In the genomic region with DNA sequence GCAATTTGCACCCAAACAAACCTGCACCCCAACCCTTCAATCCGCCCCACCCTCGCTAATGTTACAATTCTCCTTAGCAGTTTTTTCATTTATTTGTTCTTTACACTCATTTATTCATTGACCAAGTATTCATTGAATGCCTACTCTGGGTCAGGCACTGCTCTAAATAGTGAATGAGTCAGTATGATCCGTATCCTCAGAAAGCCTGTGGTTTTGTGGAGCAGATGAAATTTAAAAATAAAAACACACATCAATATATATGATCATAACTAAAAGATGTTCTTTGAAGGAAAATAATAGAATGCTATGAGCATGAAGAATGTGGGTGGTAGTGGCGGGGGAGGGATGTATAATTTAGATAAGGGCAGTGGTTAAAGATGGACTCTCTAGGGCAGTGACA, we compare ENCODE assay signal across 13 cellular contexts. TPM values are rescaled to one million over a fixed set of nuclear protein-coding genes. Genes with fewer than 3 reads are reported as not detected.
DNase-seq lines count a peak whose midpoint lies in the region; ATAC-seq and TF ChIP-seq lines count a peak whose summit lies in the region.
"Had no signal": no experiment of that assay in that cellular context is flagged by ENCODE, and none has a peak within 500 bp of the region (broad histone marks: within the 10 kb centered on the region; RNA-seq: fewer than 3 reads in every experiment).

No MANE protein-coding gene starts in this region.

- H3K4me3 ChIP-seq in MG63 (no peak overlapping the region), cardiac fibroblast (replicated peaks in 1 of 2; ENCODE audit: low read depth in 2 of 2, low read length in 2 of 2) (no peak overlapping the region)
- H3K4me3 ChIP-seq: thoracic aorta had no signal

- no peaks in the 10 kb centered on the region for H3K27me3 ChIP-seq in MG63

- TF ChIP-seq CTCF in cardiac fibroblast (IDR thresholded peaks at IDR 0.05; ENCODE audit: low read depth, low read length) = no peak

- DNase-seq in AG08395 (ENCODE audit: low spot score) (peak; percentile 71), MG63 (peak; percentile 18), cardiac fibroblast (ENCODE audit: low read depth in 2 of 2) (peak; percentile 48 to 90), kidney tubule cell (ENCODE audit: low spot score) (peak; percentile 70), ureter (ENCODE audit: low spot score) (no peak)
- DNase-seq in activated naive CD4-positive, alpha-beta T cell treated with Interleukin-2 at 50 U/mL for 16 hours = no peak
- DNase-seq: NCI-H526 treated with DMSO at 0.1 percent for 48 hours, nucleus accumbens had no signal

- no peaks in the 10 kb centered on the region for H3K9me3 ChIP-seq in MG63
- H3K9me3 ChIP-seq: thoracic aorta had no signal

- H3K36me3 ChIP-seq in MG63 = no peaks in the 10 kb centered on the region
- H3K36me3 ChIP-seq: thoracic aorta had no signal

- ATAC-seq in HG02840 (IDR thresholded peaks at IDR 0.05; ENCODE audit: low FRiP score, unreplicated experiment) (no peak), HG03521 (IDR thresholded peaks at IDR 0.05; ENCODE audit: unreplicated experiment) (no peak)
- ATAC-seq: Right ventricle myocardium inferior had no signal

RNA-seq across cellular contexts. Expression of a gene that starts 13.3 kb away (rescaled TPM):
- total RNA-seq in MG63 (2014; rRNA removed; shearing (Covaris generic); ENCODE audit: low replicate concordance) = 15.2 and 18.9 TPM in 2 replicates
- total RNA-seq in ureter = 17.4 TPM

RNA-seq across cellular contexts. Expression of a gene that starts 35.2 kb away (rescaled TPM):
- 40.8 and 44.7 TPM in 2 replicates for total RNA-seq in MG63 (2014; rRNA removed; shearing (Covaris generic); ENCODE audit: low replicate concordance)
- total RNA-seq in ureter = 4.1 TPM

RNA-seq across cellular contexts. Expression of a gene that starts 49.8 kb away (rescaled TPM):
- not detected in 2 replicates for total RNA-seq in MG63 (2014; rRNA removed; shearing (Covaris generic); ENCODE audit: low replicate concordance)
- not detected for total RNA-seq in ureter
- total RNA-seq: lung microvascular endothelial cell, Right ventricle myocardium inferior, thoracic aorta had no signal

Comparison
In these comparisons a context has a peak if more than half of its experiments do, and no peak if none do; other contexts are left out.
1. DNase-seq: peak in AG08395 (single experiment), MG63 (single experiment), cardiac fibroblast (2 of 2) and kidney tubule cell (single experiment); none in activated naive CD4-positive, alpha-beta T cell treated with Interleukin-2 at 50 U/mL for 16 hours (single experiment) and ureter (single experiment).